ENCODE assay signal across 8 cellular contexts in the genomic region with DNA sequence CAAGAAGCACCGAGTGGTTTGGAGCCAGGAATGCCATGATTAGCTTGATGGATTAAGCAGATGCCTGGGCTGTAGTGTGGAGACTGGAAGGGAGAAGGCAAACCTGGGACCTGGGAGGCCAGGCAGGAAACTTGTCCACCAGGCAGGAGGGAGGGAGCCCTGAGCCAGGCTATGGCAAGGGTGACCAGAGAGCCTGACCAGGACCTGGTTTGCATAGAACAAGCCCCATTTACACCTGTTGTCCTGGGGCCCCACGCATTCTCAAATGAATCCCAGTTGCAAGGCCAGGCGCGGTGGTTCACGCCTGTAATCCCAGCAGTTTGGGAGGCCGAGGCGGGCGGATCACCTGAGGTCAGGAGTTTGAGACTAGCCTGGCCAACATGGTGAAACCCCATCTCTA.
"Had no signal": no experiment of that assay in that cellular context is flagged by ENCODE, and none has a peak within 500 bp of the region (broad histone marks: within the 10 kb centered on the region; RNA-seq: fewer than 3 reads in every experiment).

No MANE protein-coding gene starts in this region.

- H3K4me3 Mint-ChIP-seq: H9 had no signal

- H3K9me3 Mint-ChIP-seq: H9 had no signal

- H3K9ac ChIP-seq: GM23248 had no signal

- H3K27ac Mint-ChIP-seq: H9 had no signal

- DNase-seq: GM23248, HCEC 1CT, IMR-90, KG1 had no signal

- FAIRE-seq: H54, HTR-8/SVneo, K562 had no signal

- H3K4me3 ChIP-seq: GM23248, K562 had no signal

- H2AFZ ChIP-seq: GM23248 had no signal

- H3K27ac ChIP-seq: GM23248 had no signal
